In the genomic region with DNA sequence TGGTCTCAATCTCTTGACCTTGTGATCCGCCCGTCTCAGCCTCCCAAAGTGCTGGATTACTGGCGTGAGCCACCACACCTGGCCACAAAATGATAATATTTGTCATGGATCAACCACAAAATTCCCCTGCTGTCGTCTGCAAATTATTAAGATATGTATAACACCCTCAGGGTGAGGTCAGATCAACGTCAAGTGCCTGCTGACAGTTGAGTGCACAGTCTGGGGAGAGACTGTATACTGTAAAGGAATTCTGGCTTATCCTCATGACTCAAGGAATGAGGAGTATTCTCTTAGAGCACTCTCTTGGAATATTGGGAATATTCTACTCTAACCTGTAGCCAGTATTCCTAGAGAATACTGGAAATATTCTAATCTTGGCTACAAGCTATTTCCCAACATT, we compare ENCODE assay signal across 17 cellular contexts. TPM values are rescaled to one million over a fixed set of nuclear protein-coding genes. Genes with fewer than 3 reads are reported as not detected.
DNase-seq lines count a peak whose midpoint lies in the region; ATAC-seq, FAIRE-seq and TF ChIP-seq lines count a peak whose summit lies in the region.
"Had no signal": no experiment of that assay in that cellular context is flagged by ENCODE, and none has a peak within 500 bp of the region (broad histone marks: within the 10 kb centered on the region; RNA-seq: fewer than 3 reads in every experiment).

No MANE protein-coding gene starts in this region.

- CTCF ChIA-PET in A549 (lab: Yijun Ruan, JAX), result interaction anchor here (0.6 to 7.9 kb wide), 32 partner anchors 10 to 1171 kb away, joined by 3 to 136 read pairs (median 4); a partner anchor contains a TSS

- DNase-seq in A549 (ENCODE audit: low read depth in 1 of 2, low spot score in 1 of 2) (no peak), HFFc6 (peak; percentile 16), astrocyte (ENCODE audit: low read depth) (peak; percentile 23), glomerular visceral epithelial cell (ENCODE audit: extremely low spot score) (peak; percentile 18), NCI-H2029 (lab: John Stamatoyannopoulos, UW) (no peak)
- DNase-seq in activated CD4-positive, alpha-beta T cell treated with anti-CD3 and anti-CD28 coated beads, Interleukin-2, amount 50 U/mL, for 1 hour, result no peak
- no peak for DNase-seq in naive thymus-derived CD8-positive, alpha-beta T cell
- DNase-seq: H7, NCI-H1436, NCI-H2029 treated with DMSO at 0.1 percent for 48 hours, NCI-H2171 treated with DMSO at 0.1 percent for 48 hours, NCI-H510A, NCI-H774 had no signal

- TF ChIP-seq CTCF in A549 (IDR thresholded peaks at IDR 0.05) (no peak), HFFc6 (IDR thresholded peaks at IDR 0.05) (no peak), astrocyte (IDR thresholded peaks at IDR 0.05; ENCODE audit: insufficient read depth, low read depth, low read length) (no peak)

- peaks cover 42% of the 10 kb centered on the region for H3K4me1 Mint-ChIP-seq in HFFc6 (ENCODE audit: low read depth)
- H3K4me1 Mint-ChIP-seq in astrocyte (ENCODE audit: low read depth, unreplicated experiment), result peaks cover 16% of the 10 kb centered on the region
- H3K4me1 Mint-ChIP-seq in naive thymus-derived CD8-positive, alpha-beta T cell, result no peaks in the 10 kb centered on the region

- H3K27me3 Mint-ChIP-seq in HFFc6 (ENCODE audit: insufficient read depth) (no peaks in the 10 kb centered on the region), astrocyte (ENCODE audit: low read depth, unreplicated experiment) (peaks cover 6% of the 10 kb centered on the region)
- peaks cover 6 to 24% (median 11%) of the 10 kb centered on the region in 5 donors for H3K27me3 Mint-ChIP-seq in naive thymus-derived CD8-positive, alpha-beta T cell

- ATAC-seq in A549, result peak in 1 of 2 experiments; percentile 37; a peak in 2 of 6 replicates
- no peak for ATAC-seq in HG02884 (IDR thresholded peaks at IDR 0.05; ENCODE audit: unreplicated experiment)
- no peak for ATAC-seq in naive thymus-derived CD8-positive, alpha-beta T cell
- ATAC-seq: K562 had no signal

- no peak overlapping the region for H2AFZ ChIP-seq in astrocyte (ENCODE audit: low read depth, low read length)

- H3K9me3 Mint-ChIP-seq in HFFc6 (no peaks in the 10 kb centered on the region), astrocyte (ENCODE audit: unreplicated experiment) (no peaks in the 10 kb centered on the region)
- no peaks in the 10 kb centered on the region for H3K9me3 Mint-ChIP-seq in naive thymus-derived CD8-positive, alpha-beta T cell

- no peak overlapping the region for H3K4me3 ChIP-seq in A549
- H3K4me3 ChIP-seq in astrocyte (ENCODE audit: insufficient read depth, low read depth, low read length), result no peak overlapping the region
- H3K4me3 ChIP-seq: K562 had no signal

- no peaks in the 10 kb centered on the region for H4K20me1 ChIP-seq in astrocyte (ENCODE audit: insufficient read depth, low read length)

- no peak overlapping the region for H3K9ac ChIP-seq in astrocyte (ENCODE audit: low read length)

- H3K36me3 Mint-ChIP-seq in HFFc6 (ENCODE audit: low read depth) (no peaks in the 10 kb centered on the region), astrocyte (ENCODE audit: low read depth, unreplicated experiment) (no peaks in the 10 kb centered on the region)
- H3K36me3 Mint-ChIP-seq in naive thymus-derived CD8-positive, alpha-beta T cell, result no peaks in the 10 kb centered on the region

- H3K4me1 ChIP-seq in A549 (peaks cover 22% of the 10 kb centered on the region), astrocyte (ENCODE audit: insufficient read depth, low read length) (peaks cover 4% of the 10 kb centered on the region)

- no peaks in the 10 kb centered on the region for H3K27me3 ChIP-seq in astrocyte (ENCODE audit: insufficient read depth, low read length)

- POLR2A ChIA-PET in A549 (lab: Yijun Ruan, JAX), result interaction anchor here (0.6 kb wide), 1 partner anchor 1195 kb away, joined by 3 read pairs; a partner anchor contains a TSS
- POLR2A ChIA-PET in naive thymus-derived CD8-positive, alpha-beta T cell (lab: Charles Lee), result no interaction called here

- WGBS in A549 (ENCODE audit: missing lambda C conversion rate), result 64% methylated on average over 3 of the region's 5 CpGs

- H3K27ac Mint-ChIP-seq in HFFc6 (no peak overlapping the region), astrocyte (ENCODE audit: unreplicated experiment) (no peak overlapping the region)
- H3K27ac Mint-ChIP-seq in naive thymus-derived CD8-positive, alpha-beta T cell, result no peak overlapping the region

- H3K4me3 Mint-ChIP-seq in HFFc6, result no peak overlapping the region; the same call in 1 of the 2 replicates
- H3K4me3 Mint-ChIP-seq in astrocyte (ENCODE audit: unreplicated experiment), result no peak overlapping the region
- no peak overlapping the region for H3K4me3 Mint-ChIP-seq in naive thymus-derived CD8-positive, alpha-beta T cell

- H3K27ac ChIP-seq in A549 (peak overlapping the region; percentile 67 to 75; a peak in 4 of 6 replicates), astrocyte (ENCODE audit: low read depth, low read length) (no peak overlapping the region)
- H3K27ac ChIP-seq: C4-2B had no signal

- no peaks in the 10 kb centered on the region for H3K36me3 ChIP-seq in astrocyte (ENCODE audit: insufficient read depth, low read length)

- H3K79me2 ChIP-seq in astrocyte (ENCODE audit: insufficient read depth, low read length), result no peaks in the 10 kb centered on the region

- H3K4me2 ChIP-seq in A549, result peak overlapping the region; percentile 73; the same call in 2 of the 3 replicates
- H3K4me2 ChIP-seq in astrocyte (ENCODE audit: low read length), result no peak overlapping the region

- FAIRE-seq in A549 (lab: Jason Lieb, UNC) (no peak), astrocyte (lab: Jason Lieb, UNC) (no peak)
- FAIRE-seq: K562 had no signal

- TF ChIP-seq EP300 in A549 (IDR thresholded peaks at IDR 0.05), result no peak

- TF ChIP-seq RAD21 in A549 (conservative IDR thresholded peaks at IDR 0.05 in 1 of 2, IDR thresholded peaks at IDR 0.05 in 1 of 2), result no peak

- H3K9me3 ChIP-seq in A549 (no peaks in the 10 kb centered on the region), astrocyte (ENCODE audit: insufficient read depth, low read depth, low read length) (no peaks in the 10 kb centered on the region)

- no peak for TF ChIP-seq POLR2A in A549 (IDR thresholded peaks at IDR 0.05; ENCODE audit: low read length)

TF ChIP-seq in A549, 52 proteins besides CTCF, POLR2A, EP300 and RAD21:
- TF ChIP-seq RNF2 (IDR thresholded peaks at IDR 0.05; ENCODE audit: borderline replicate concordance, low read depth) (no peak), ZFP36 (IDR thresholded peaks at IDR 0.05; ENCODE audit: borderline replicate concordance, partially characterized antibody) (no peak), KDM5A (IDR thresholded peaks at IDR 0.05) (no peak), EHMT2 (IDR thresholded peaks at IDR 0.05; ENCODE audit: low read depth) (no peak)
- TF ChIP-seq, protein P1, sequence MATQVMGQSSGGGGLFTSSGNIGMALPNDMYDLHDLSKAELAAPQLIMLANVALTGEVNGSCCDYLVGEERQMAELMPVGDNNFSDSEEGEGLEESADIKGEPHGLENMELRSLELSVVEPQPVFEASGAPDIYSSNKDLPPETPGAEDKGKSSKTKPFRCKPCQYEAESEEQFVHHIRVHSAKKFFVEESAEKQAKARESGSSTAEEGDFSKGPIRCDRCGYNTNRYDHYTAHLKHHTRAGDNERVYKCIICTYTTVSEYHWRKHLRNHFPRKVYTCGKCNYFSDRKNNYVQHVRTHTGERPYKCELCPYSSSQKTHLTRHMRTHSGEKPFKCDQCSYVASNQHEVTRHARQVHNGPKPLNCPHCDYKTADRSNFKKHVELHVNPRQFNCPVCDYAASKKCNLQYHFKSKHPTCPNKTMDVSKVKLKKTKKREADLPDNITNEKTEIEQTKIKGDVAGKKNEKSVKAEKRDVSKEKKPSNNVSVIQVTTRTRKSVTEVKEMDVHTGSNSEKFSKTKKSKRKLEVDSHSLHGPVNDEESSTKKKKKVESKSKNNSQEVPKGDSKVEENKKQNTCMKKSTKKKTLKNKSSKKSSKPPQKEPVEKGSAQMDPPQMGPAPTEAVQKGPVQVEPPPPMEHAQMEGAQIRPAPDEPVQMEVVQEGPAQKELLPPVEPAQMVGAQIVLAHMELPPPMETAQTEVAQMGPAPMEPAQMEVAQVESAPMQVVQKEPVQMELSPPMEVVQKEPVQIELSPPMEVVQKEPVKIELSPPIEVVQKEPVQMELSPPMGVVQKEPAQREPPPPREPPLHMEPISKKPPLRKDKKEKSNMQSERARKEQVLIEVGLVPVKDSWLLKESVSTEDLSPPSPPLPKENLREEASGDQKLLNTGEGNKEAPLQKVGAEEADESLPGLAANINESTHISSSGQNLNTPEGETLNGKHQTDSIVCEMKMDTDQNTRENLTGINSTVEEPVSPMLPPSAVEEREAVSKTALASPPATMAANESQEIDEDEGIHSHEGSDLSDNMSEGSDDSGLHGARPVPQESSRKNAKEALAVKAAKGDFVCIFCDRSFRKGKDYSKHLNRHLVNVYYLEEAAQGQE (IDR thresholded peaks at IDR 0.05), result no peak

RNA-seq across cellular contexts. Expression of a gene that starts 11.2 kb away (rescaled TPM):
- polyA plus RNA-seq in A549 (2011; rRNA removed), result 0.11 TPM in 1 of 2 replicates, not detected in the other
- not detected in 2 replicates for polyA plus RNA-seq in A549 (2012; cell fraction: cytosol; rRNA removed)
- polyA plus RNA-seq in A549 (2012; cell fraction: nucleus; rRNA removed), result not detected in 2 replicates
- polyA plus RNA-seq in A549 (2017; fragmentation: RNase III; extraction: RNeasy Plus Mini Kit Qiagen cat#74134 plus additional on column Dnase treatment), result not detected in 3 replicates
- not detected in 2 replicates for polyA minus RNA-seq in A549 (2011; rRNA and poly(A)+ RNA removed)
- total RNA-seq in HFFc6 (2021; fragmentation: NEBNext Ultra II Directional; extraction: Animal tissue kit (Norgen Biotek cat#: 25700)), result 1 to 10 TPM in 2 of 6 experiments, under 1 TPM in 3, not detected in 1; 0.33 to 3.3 (median 0.71) TPM
- total RNA-seq in astrocyte, result 0.54 and 0.77 TPM in 2 replicates
- under 1 TPM in 1 of 2 experiments, not detected in 1; 0.70 TPM for total RNA-seq in naive thymus-derived CD8-positive, alpha-beta T cell
- polyA plus RNA-seq in naive thymus-derived CD8-positive, alpha-beta T cell, result 1 to 10 TPM in 1 of 3 donors, not detected in 2; 1.6 TPM
- total RNA-seq: A673, H7, K562 had no signal

RNA-seq across cellular contexts. Expression of a gene that starts 45.4 kb away (rescaled TPM):
- polyA plus RNA-seq in A549 (2011; rRNA removed) (71.1 and 102 TPM in 2 replicates), A549 (2017; fragmentation: RNase III; extraction: RNeasy Plus Mini Kit Qiagen cat#74134 plus additional on column Dnase treatment) (32.6 to 39.7 TPM (median 34.0 TPM) in 3 replicates)
- polyA plus RNA-seq in A549 (2012; cell fraction: cytosol; rRNA removed), result 21.8 and 27.3 TPM in 2 replicates
- polyA plus RNA-seq in A549 (2012; cell fraction: nucleus; rRNA removed), result 35.6 and 42.5 TPM in 2 replicates
- polyA minus RNA-seq in A549 (2011; rRNA and poly(A)+ RNA removed), result 51.5 and 64.8 TPM in 2 replicates
- total RNA-seq in HFFc6 (2021; fragmentation: NEBNext Ultra II Directional; extraction: Animal tissue kit (Norgen Biotek cat#: 25700)), result 10 to 100 TPM; 28.8 to 38.0 (median 32.7) TPM
- 0.14 and 0.30 TPM in 2 replicates for total RNA-seq in astrocyte
- not detected for total RNA-seq in naive thymus-derived CD8-positive, alpha-beta T cell
- polyA plus RNA-seq in naive thymus-derived CD8-positive, alpha-beta T cell, result not detected
- total RNA-seq: H7 had no signal

Comparison
In these comparisons a context has a peak if more than half of its experiments do, and no peak if none do; other contexts are left out.
1. DNase-seq: peak in HFFc6 (single experiment), astrocyte (single experiment) and glomerular visceral epithelial cell (single experiment); none in A549 (0 of 2), activated CD4-positive, alpha-beta T cell treated with anti-CD3 and anti-CD28 coated beads, Interleukin-2, amount 50 U/mL, for 1 hour (single experiment), NCI-H2029 (single experiment) and naive thymus-derived CD8-positive, alpha-beta T cell (0 of 10).
2. RNA of a gene that starts 45.4 kb away (total RNA-seq): 28.8 to 38.0 TPM in HFFc6; 0.14 to 0.30 TPM in astrocyte and not detected in naive thymus-derived CD8-positive, alpha-beta T cell; every median in the first group is over 10 times any median in the second.